Comparison of ENCODE assay signal across 21 cellular contexts in genomic region chr17:7340179-7340578, GRCh38. TPM values are rescaled to one million over a fixed set of nuclear protein-coding genes. Genes with fewer than 3 reads are reported as not detected.
A peak's percentile ranks its signal among the peaks of the same experiment; 100 is the strongest.
DNase-seq lines count a peak whose midpoint lies in the region; ATAC-seq and TF ChIP-seq lines count a peak whose summit lies in the region.
"Had no signal": no experiment of that assay in that cellular context is flagged by ENCODE, and none has a peak within 500 bp of the region (broad histone marks: within the 10 kb centered on the region; RNA-seq: fewer than 3 reads in every experiment).

No MANE protein-coding gene starts in this region.

- no peak for TF ChIP-seq POLR2A in stomach (IDR thresholded peaks at IDR 0.05)

- peak overlapping the region; percentile 31 for H3K27ac ChIP-seq in naive thymus-derived CD4-positive, alpha-beta T cell (ENCODE audit: low read depth, low read length)
- no peak overlapping the region for H3K27ac ChIP-seq in stomach
- H3K27ac ChIP-seq: esophagus squamous epithelium, heart left ventricle, parathyroid adenoma, RWPE1 had no signal

- H3K4me3 Mint-ChIP-seq in CD14-positive monocyte (no peak overlapping the region), T-helper 17 cell (peak overlapping the region; percentile 65)
- H3K4me3 Mint-ChIP-seq in naive thymus-derived CD4-positive, alpha-beta T cell, result peak overlapping the region in 3 of 10 donors; percentile 14 to 73 (median 68)

- TF ChIP-seq CTCF in CD14-positive monocyte (IDR thresholded peaks at IDR 0.05) (no peak), stomach (IDR thresholded peaks at IDR 0.05) (no peak)

- H3K27ac Mint-ChIP-seq in CD14-positive monocyte (peak overlapping the region in 4 of 7 donors; percentile 35 to 61 (median 52)), T-helper 17 cell (peak overlapping the region; percentile 79)
- H3K27ac Mint-ChIP-seq in naive thymus-derived CD4-positive, alpha-beta T cell, result peak overlapping the region in 8 of 9 donors; percentile 5 to 87 (median 72)

- H3K4me1 ChIP-seq in naive thymus-derived CD4-positive, alpha-beta T cell (ENCODE audit: control insufficient read depth in 2 of 2, insufficient read depth in 2 of 2, low read length in 2 of 2), result peaks cover 20 to 26% of the 10 kb centered on the region in 2 donors
- H3K4me1 ChIP-seq in stomach, result peaks cover 0 to 8% (median 2%) of the 10 kb centered on the region in 4 donors
- H3K4me1 ChIP-seq: BE2C, parathyroid adenoma had no signal

- no peak for DNase-seq in CD14-positive monocyte (ENCODE audit: low spot score)
- DNase-seq in ELR (ENCODE audit: low read depth), result peak; percentile 34
- no peak for DNase-seq in T-helper 17 cell
- no peak for DNase-seq in naive thymus-derived CD4-positive, alpha-beta T cell
- DNase-seq in stomach, result no peak
- no peak for DNase-seq in middle frontal gyrus (ENCODE audit: extremely low spot score, low spot score)
- DNase-seq: BE2C; DMS153; esophagus squamous epithelium; heart left ventricle; MG63; NCI-H187; NCI-H345; NK-92 treated with Interleukin-12 subunit alpha and Interleukin-12 subunit beta, amount 100 ng/mL, for 24 hours; stimulated activated CD4-positive, alpha-beta T cell treated with anti-CD3 and anti-CD28 coated beads, Interleukin-2, amount 100 ng/mL, for 24 hours; substantia nigra had no signal

- H3K36me3 Mint-ChIP-seq in CD14-positive monocyte (peaks cover 42 to 64% of the 10 kb centered on the region in 2 donors), T-helper 17 cell (ENCODE audit: low read depth) (peaks cover 9% of the 10 kb centered on the region)
- H3K36me3 Mint-ChIP-seq in naive thymus-derived CD4-positive, alpha-beta T cell, result peaks cover 9 to 33% (median 26%) of the 10 kb centered on the region in 5 donors

- TF ChIP-seq EP300 in stomach (IDR thresholded peaks at IDR 0.05), result no peak

- CTCF ChIA-PET in naive thymus-derived CD4-positive, alpha-beta T cell (lab: Charles Lee), result interaction anchor here (1.5 kb wide), 1 partner anchor 9 kb away, joined by 3 read pairs; no protein-coding TSS in a partner anchor

- 66 to 85% (median 78%) methylated on average over 2 of the region's 2 CpGs for WGBS in stomach, 5 donors

- POLR2A ChIA-PET in naive thymus-derived CD4-positive, alpha-beta T cell (lab: Charles Lee), result interaction anchor here (2.7 to 22.8 kb wide), 3 partner anchors 10 to 27 kb away, joined by 11 to 336 read pairs (median 11); partner anchors contain the start of genes EIF5A, GPS2 and NEURL4

- ATAC-seq in T-helper 17 cell (no peak), GM19351 (IDR thresholded peaks at IDR 0.05; ENCODE audit: unreplicated experiment) (no peak)
- no peak for ATAC-seq in naive thymus-derived CD4-positive, alpha-beta T cell
- ATAC-seq: heart left ventricle had no signal

- peaks cover 35% of the 10 kb centered on the region for H3K4me1 Mint-ChIP-seq in CD14-positive monocyte
- peaks cover 32% of the 10 kb centered on the region for H3K4me1 Mint-ChIP-seq in T-helper 17 cell
- H3K4me1 Mint-ChIP-seq in naive thymus-derived CD4-positive, alpha-beta T cell, result peaks cover 34 to 56% (median 44%) of the 10 kb centered on the region in 7 donors

- no peak overlapping the region for H3K4me3 ChIP-seq in naive thymus-derived CD4-positive, alpha-beta T cell (ENCODE audit: low read length)
- H3K4me3 ChIP-seq in stomach, result no peak overlapping the region
- H3K4me3 ChIP-seq: esophagus squamous epithelium, heart left ventricle, MG63 had no signal

- H3K27me3 ChIP-seq in naive thymus-derived CD4-positive, alpha-beta T cell (ENCODE audit: control insufficient read depth in 2 of 2, insufficient read depth in 2 of 2, low read length in 2 of 2), result no peaks in the 10 kb centered on the region
- peaks cover 0 to 55% (median 24%) of the 10 kb centered on the region in 3 donors for H3K27me3 ChIP-seq in stomach
- H3K27me3 ChIP-seq: MG63 had no signal

- H3K9me3 ChIP-seq in T-helper 17 cell (ENCODE audit: control insufficient read depth, low read length, poor library complexity, severe bottlenecking), result no peaks in the 10 kb centered on the region
- no peaks in the 10 kb centered on the region for H3K9me3 ChIP-seq in naive thymus-derived CD4-positive, alpha-beta T cell (ENCODE audit: control insufficient read depth in 2 of 3, low read length in 3 of 3)
- no peaks in the 10 kb centered on the region for H3K9me3 ChIP-seq in stomach
- H3K9me3 ChIP-seq: BE2C, esophagus squamous epithelium, heart left ventricle, MG63 had no signal

- intact Hi-C loops in CD14-positive monocyte (cut with micrococcal nuclease), result loop anchor here in 1 of 2 donors (5.0 kb wide), 1 partner anchor 58 kb away; the partner anchor contains the start of gene SLC2A4
- intact Hi-C loops in naive thymus-derived CD4-positive, alpha-beta T cell (cut with micrococcal nuclease), result no loop called here
- intact Hi-C loops in stomach (cut with DNase I; ENCODE audit: low total_unique reads), result loop anchor here (10.0 kb wide), 1 partner anchor 65 kb away; no protein-coding TSS in a partner anchor

- H3K27me3 Mint-ChIP-seq in CD14-positive monocyte (ENCODE audit: low read depth in 3 of 3) (peaks cover 0 to 6% (median 0%) of the 10 kb centered on the region in 3 donors), T-helper 17 cell (no peaks in the 10 kb centered on the region)
- no peaks in the 10 kb centered on the region for H3K27me3 Mint-ChIP-seq in naive thymus-derived CD4-positive, alpha-beta T cell

- no peaks in the 10 kb centered on the region for H3K9me3 Mint-ChIP-seq in CD14-positive monocyte
- H3K9me3 Mint-ChIP-seq in naive thymus-derived CD4-positive, alpha-beta T cell, result no peaks in the 10 kb centered on the region

- H3K36me3 ChIP-seq in naive thymus-derived CD4-positive, alpha-beta T cell (ENCODE audit: control insufficient read depth in 2 of 3, insufficient read depth in 3 of 3, low read length in 3 of 3), result peaks cover 23 to 68% (median 32%) of the 10 kb centered on the region in 3 experiments
- H3K36me3 ChIP-seq in stomach, result peaks cover 0 to 12% (median 0%) of the 10 kb centered on the region in 4 donors
- H3K36me3 ChIP-seq: BE2C, esophagus squamous epithelium, heart left ventricle, MG63 had no signal

RNA-seq across cellular contexts. Expression of gene ACAP1, which starts 3.9 kb away (rescaled TPM):
- polyA plus RNA-seq in CD14-positive monocyte (10 to 100 TPM; 32.1 to 40.5 TPM), stomach (1 to 10 TPM; 4.4 to 6.4 (median 6.2) TPM)
- total RNA-seq in T-helper 17 cell (100 to 1,000 TPM; 641 to 702 TPM), stomach (10 to 100 TPM in 4 of 5 donors, 1 to 10 TPM in 1; 8.3 to 33.3 (median 14.7) TPM)
- 100 to 1,000 TPM; 482 to 708 (median 599) TPM for total RNA-seq in naive thymus-derived CD4-positive, alpha-beta T cell
- 100 to 1,000 TPM; 234 to 337 TPM for polyA plus RNA-seq in naive thymus-derived CD4-positive, alpha-beta T cell

RNA-seq across cellular contexts. Expression of gene NEURL4, which starts 11.0 kb away (rescaled TPM):
- under 1 TPM; 0.35 to 0.44 TPM for polyA plus RNA-seq in CD14-positive monocyte
- total RNA-seq in T-helper 17 cell, result 10 to 100 TPM; 29.9 to 43.8 TPM
- 10 to 100 TPM; 42.6 to 92.6 (median 50.1) TPM for total RNA-seq in naive thymus-derived CD4-positive, alpha-beta T cell
- 1 to 10 TPM; 1.1 to 2.5 TPM for polyA plus RNA-seq in naive thymus-derived CD4-positive, alpha-beta T cell
- total RNA-seq in stomach, result 10 to 100 TPM; 17.8 to 84.0 (median 36.4) TPM
- 10 to 100 TPM in 2 of 3 donors, 1 to 10 TPM in 1; 6.9 to 22.2 (median 15.6) TPM for polyA plus RNA-seq in stomach

RNA-seq across cellular contexts. Expression of gene KCTD11, which starts 11.8 kb away (rescaled TPM):
- 1 to 10 TPM; 3.6 to 5.6 TPM for polyA plus RNA-seq in CD14-positive monocyte
- total RNA-seq in T-helper 17 cell, result 1 to 10 TPM; 1.6 to 2.7 TPM
- 10 to 100 TPM in 1 of 5 experiments, 1 to 10 TPM in 4; 2.7 to 13.7 (median 4.0) TPM for total RNA-seq in naive thymus-derived CD4-positive, alpha-beta T cell
- polyA plus RNA-seq in naive thymus-derived CD4-positive, alpha-beta T cell, result 1 to 10 TPM in 1 of 2 donors, under 1 TPM in 1; 0.83 to 1.1 TPM
- 10 to 100 TPM in 1 of 5 donors, 1 to 10 TPM in 3, under 1 TPM in 1; 0.58 to 11.0 (median 3.5) TPM for total RNA-seq in stomach
- 10 to 100 TPM in 1 of 3 donors, 1 to 10 TPM in 2; 8.9 to 14.1 (median 9.4) TPM for polyA plus RNA-seq in stomach

RNA-seq across cellular contexts. Expression of gene TMEM95, which starts 14.8 kb away (rescaled TPM):
- polyA plus RNA-seq in CD14-positive monocyte, result not detected
- total RNA-seq in T-helper 17 cell, result not detected
- total RNA-seq in naive thymus-derived CD4-positive, alpha-beta T cell, result not detected
- polyA plus RNA-seq in naive thymus-derived CD4-positive, alpha-beta T cell, result not detected
- total RNA-seq in stomach, result not detected
- not detected for polyA plus RNA-seq in stomach
- total RNA-seq: cardiac septum, esophagus squamous epithelium, heart left ventricle, lower leg skin had no signal
- polyA plus RNA-seq: heart left ventricle had no signal

RNA-seq across cellular contexts. Expression of gene GPS2, which starts 25.0 kb away (rescaled TPM):
- polyA plus RNA-seq in CD14-positive monocyte (10 to 100 TPM; 53.5 to 59.6 TPM), stomach (10 to 100 TPM; 74.3 to 84.9 (median 79.7) TPM)
- total RNA-seq in T-helper 17 cell (100 to 1,000 TPM in 1 of 2 donors, 10 to 100 TPM in 1; 96.5 to 104 TPM), stomach (10 to 100 TPM; 23.9 to 91.6 (median 55.9) TPM)
- total RNA-seq in naive thymus-derived CD4-positive, alpha-beta T cell, result 100 to 1,000 TPM in 3 of 5 experiments, 10 to 100 TPM in 2; 72.6 to 145 (median 107) TPM
- 100 to 1,000 TPM in 1 of 2 donors, 10 to 100 TPM in 1; 80.1 to 134 TPM for polyA plus RNA-seq in naive thymus-derived CD4-positive, alpha-beta T cell

Comparison
In these comparisons a context has a peak if more than half of its experiments do, and no peak if none do; other contexts are left out.
1. RNA of gene ACAP1, which starts 3.9 kb away (total RNA-seq): 641 to 702 TPM in T-helper 17 cell and 482 to 708 TPM in naive thymus-derived CD4-positive, alpha-beta T cell; 8.3 to 33.3 TPM in stomach; every median in the first group is over 10 times any median in the second.
2. Peak in every context shown above with its lines, with median percentiles within 50 percentile points of each other: H3K27ac Mint-ChIP-seq.